ENCODE assay signal across 8 cellular contexts in genomic region chr3:17195856-17196604, GRCh38.
DNase-seq lines count a peak whose midpoint lies in the region; ATAC-seq and TF ChIP-seq lines count a peak whose summit lies in the region.

No MANE protein-coding gene starts in this region.

- no peak for DNase-seq in NCI-H2196 treated with DMSO at 0.1 percent for 48 hours (lab: John Stamatoyannopoulos, UW; ENCODE audit: unreplicated experiment)
- no peak for DNase-seq in foreskin melanocyte
- no peak for DNase-seq in activated CD8-positive, alpha-beta memory T cell treated with anti-CD3 and anti-CD28 coated beads, Interleukin-2, amount 50 U/mL, for 4 hours

- H3K27ac ChIP-seq in cingulate gyrus (ENCODE audit: low read depth, low read length), result peak overlapping the region; percentile 88
- peak overlapping the region; percentile 92 for H3K27ac ChIP-seq in temporal lobe (ENCODE audit: low read depth, low read length)

- peak; percentile 38; the same call in 2 of the 3 replicates for TF ChIP-seq CTCF in GM12872 (IDR thresholded peaks at IDR 0.05; ENCODE audit: insufficient read depth, low read depth, low read length)

- ATAC-seq in GM21526 (IDR thresholded peaks at IDR 0.05; ENCODE audit: low FRiP score, unreplicated experiment), result peak; percentile 87
- peak; percentile 67 for ATAC-seq in HG03575 (IDR thresholded peaks at IDR 0.05; ENCODE audit: extremely low read depth, insufficient number of reproducible peaks, low FRiP score, unreplicated experiment)
